In genomic region chr7:2477447-2478386, GRCh38 we compare ENCODE assay signal across 9 cellular contexts. TPM values are rescaled to one million over a fixed set of nuclear protein-coding genes. Genes with fewer than 3 reads are reported as not detected.
DNase-seq lines count a peak whose midpoint lies in the region; ATAC-seq and TF ChIP-seq lines count a peak whose summit lies in the region.
"Had no signal": no experiment of that assay in that cellular context is flagged by ENCODE, and none has a peak within 500 bp of the region (broad histone marks: within the 10 kb centered on the region; RNA-seq: fewer than 3 reads in every experiment).

No MANE protein-coding gene starts in this region.

- TF ChIP-seq RAD21 in HCT116 (IDR thresholded peaks at IDR 0.05; ENCODE audit: low read depth), result peak; percentile 93

- H3K9me3 Mint-ChIP-seq in Caco-2 (ENCODE audit: unreplicated experiment), result no peaks in the 10 kb centered on the region
- peaks cover 2% of the 10 kb centered on the region for H3K9me3 Mint-ChIP-seq in activated T-cell treated with anti-CD3 and anti-CD28 coated beads, Interleukin-2, amount 50 U/mL, for 4 hours

- RAD21 ChIA-PET in HCT116 (lab: Charles Lee; ENCODE audit: low non-redundant PET in 1 of 2, low total read pairs in 2 of 2, uncharacterized antibody in 2 of 2, unreplicated experiment in 2 of 2), result interaction anchor here in 1 of 2 experiments (0.7 kb wide), 1 partner anchor 11 kb away, joined by 3 read pairs; no protein-coding TSS in a partner anchor

- no peak overlapping the region for H3K27ac ChIP-seq in HCT116 (ENCODE audit: low read depth, low read length)
- no peak overlapping the region for H3K27ac ChIP-seq in PC-3 (ENCODE audit: low read length)
- H3K27ac ChIP-seq in neuronal stem cell (replicated peaks; ENCODE audit: low read length), result no peak overlapping the region
- H3K27ac ChIP-seq in thyroid gland, result no peak overlapping the region

- TF ChIP-seq CTCF in Caco-2 (IDR thresholded peaks at IDR 0.05; ENCODE audit: insufficient read depth in 1 of 2, low read depth in 1 of 2, low read length in 1 of 2, severe bottlenecking in 1 of 2, unreplicated experiment in 1 of 2) (peak; percentile 66 to 81), HCT116 (IDR thresholded peaks at IDR 0.05 in 2 of 3, conservative IDR thresholded peaks at IDR 0.05 in 1 of 3; ENCODE audit: borderline replicate concordance in 1 of 3, insufficient read depth in 1 of 3, low read depth in 2 of 3, low read length in 2 of 3) (peak; percentile 66 to 82 (median 67)), PC-3 (conservative IDR thresholded peaks at IDR 0.05; ENCODE audit: low read depth, low read length) (peak; percentile 81), thyroid gland (IDR thresholded peaks at IDR 0.05) (peak in 5 of 6 experiments; percentile 43 to 69 (median 56))

- H3K79me2 ChIP-seq in HCT116 (ENCODE audit: insufficient read depth, low read length) (no peaks in the 10 kb centered on the region), PC-3 (ENCODE audit: low read length) (no peaks in the 10 kb centered on the region)

- H3K4me3 ChIP-seq in Caco-2 (ENCODE audit: low read depth, low read length), result no peak overlapping the region
- H3K4me3 ChIP-seq in HCT116 (replicated peaks in 1 of 2; ENCODE audit: low read depth in 1 of 2, low read length in 2 of 2), result no peak overlapping the region
- H3K4me3 ChIP-seq in PC-3 (ENCODE audit: low read length), result no peak overlapping the region
- peak overlapping the region in 1 of 2 donors; percentile 23 for H3K4me3 ChIP-seq in neuronal stem cell (ENCODE audit: low read length in 2 of 2)
- H3K4me3 ChIP-seq in thyroid gland (replicated peaks in 1 of 3), result no peak overlapping the region

- peak overlapping the region; percentile 3 for H3K14ac ChIP-seq in neuronal stem cell (ENCODE audit: low read length)

- H4K8ac ChIP-seq in neuronal stem cell (ENCODE audit: low read depth, low read length), result no peak overlapping the region

- TF ChIP-seq POLR2A in HCT116 (IDR thresholded peaks at IDR 0.05; ENCODE audit: borderline replicate concordance, extremely low read depth, insufficient read depth, insufficient read length), result no peak
- TF ChIP-seq POLR2A in thyroid gland (IDR thresholded peaks at IDR 0.05), result no peak

- POLR2A ChIA-PET in Caco-2 (lab: Charles Lee) (no interaction called here), HCT116 (lab: Charles Lee) (no interaction called here), PC-3 (lab: Charles Lee; ENCODE audit: unreplicated experiment) (no interaction called here)

- H3K4me1 Mint-ChIP-seq in Caco-2 (ENCODE audit: low read depth, unreplicated experiment), result no peaks in the 10 kb centered on the region
- no peaks in the 10 kb centered on the region for H3K4me1 Mint-ChIP-seq in activated T-cell treated with anti-CD3 and anti-CD28 coated beads, Interleukin-2, amount 50 U/mL, for 4 hours (ENCODE audit: low read depth)

- H3K27me3 Mint-ChIP-seq in Caco-2 (ENCODE audit: insufficient read depth, unreplicated experiment), result no peaks in the 10 kb centered on the region
- no peaks in the 10 kb centered on the region for H3K27me3 Mint-ChIP-seq in activated T-cell treated with anti-CD3 and anti-CD28 coated beads, Interleukin-2, amount 50 U/mL, for 4 hours (ENCODE audit: low read depth)

- BruUV-seq in Caco-2 (replicated peaks; lab: Mats Ljungman, UMichigan) (no TSS peak), HCT116 (replicated peaks; lab: Mats Ljungman, UMichigan) (no TSS peak), PC-3 (replicated peaks; lab: Mats Ljungman, UMichigan) (no TSS peak)

- intact Hi-C loops in Caco-2 (cut with micrococcal nuclease; ENCODE audit: unreplicated experiment) (loop anchor here (5.0 kb wide), 1 partner anchor 80 kb away; the partner anchor contains the start of genes BRAT1 and IQCE), HCT116 (cut with micrococcal nuclease) (no loop called here), PC-3 (cut with micrococcal nuclease) (loop anchor here (2.0 to 5.0 kb wide), 3 partner anchors 40 to 205 kb away; partner anchors contain the start of genes BRAT1 and LFNG), thyroid gland (cut with DNase I) (no loop called here)

- H2BK15ac ChIP-seq in neuronal stem cell (ENCODE audit: low read length), result peak overlapping the region; percentile 90

- H2BK120ac ChIP-seq in neuronal stem cell (ENCODE audit: low read depth, low read length), result no peak overlapping the region

- no peaks in the 10 kb centered on the region for H3K36me3 ChIP-seq in Caco-2 (ENCODE audit: control insufficient read depth, insufficient read depth, low read length)
- H3K36me3 ChIP-seq in HCT116 (ENCODE audit: control insufficient read depth in 1 of 2, insufficient read depth in 2 of 2, low read length in 2 of 2), result no peaks in the 10 kb centered on the region
- H3K36me3 ChIP-seq in PC-3 (ENCODE audit: low read depth, low read length), result no peaks in the 10 kb centered on the region
- no peaks in the 10 kb centered on the region for H3K36me3 ChIP-seq in neuronal stem cell (replicated peaks in 1 of 2; ENCODE audit: control insufficient read depth in 2 of 2, insufficient read depth in 2 of 2, low read length in 2 of 2)
- no peaks in the 10 kb centered on the region for H3K36me3 ChIP-seq in thyroid gland

- H3K9me3 ChIP-seq in Caco-2 (no peaks in the 10 kb centered on the region), HCT116 (ENCODE audit: control insufficient read depth in 1 of 2, insufficient read depth in 1 of 2, low read depth in 1 of 2, low read length in 2 of 2) (peaks cover 0 to 5% of the 10 kb centered on the region in 2 experiments; a peak in 2 of 4 replicates), PC-3 (ENCODE audit: low read length) (no peaks in the 10 kb centered on the region), neuronal stem cell (replicated peaks in 1 of 2; ENCODE audit: control insufficient read depth in 2 of 2, insufficient read depth in 1 of 2, low read depth in 1 of 2, low read length in 2 of 2) (peaks cover 2% of the 10 kb centered on the region in 2 donors), thyroid gland (no peaks in the 10 kb centered on the region)

- peaks cover 6% of the 10 kb centered on the region for H3K36me3 Mint-ChIP-seq in Caco-2 (ENCODE audit: insufficient read depth, unreplicated experiment)
- no peaks in the 10 kb centered on the region for H3K36me3 Mint-ChIP-seq in activated T-cell treated with anti-CD3 and anti-CD28 coated beads, Interleukin-2, amount 50 U/mL, for 4 hours (ENCODE audit: insufficient read depth)

- H2BK5ac ChIP-seq in neuronal stem cell (ENCODE audit: low read length), result peak overlapping the region; percentile 87

- no CpG with 5 or more reads among the region's 34 CpGs for WGBS in neuronal stem cell (ENCODE audit: extremely low coverage in 2 of 2, insufficient read length in 2 of 2, insufficient replicate concordance in 1 of 2), 2 donors
- WGBS in thyroid gland, 2 donors, result 19 to 71% methylated on average over 8 to 19 of the region's 34 CpGs

- H4K20me1 ChIP-seq in HCT116 (ENCODE audit: insufficient read depth) (no peaks in the 10 kb centered on the region), PC-3 (ENCODE audit: low read length) (no peaks in the 10 kb centered on the region)

- H3K27ac Mint-ChIP-seq in Caco-2 (ENCODE audit: unreplicated experiment), result no peak overlapping the region

- peak overlapping the region; percentile 96 for H3K18ac ChIP-seq in neuronal stem cell (ENCODE audit: low read length)

- DNase-seq in Caco-2 (peak; percentile 51 to 75), HCT116 (ENCODE audit: low read depth, low spot score) (peak; percentile 16), PC-3 (peak; percentile 68), fibroblast of gingiva (ENCODE audit: low read depth) (peak; percentile 45), neuronal stem cell (ENCODE audit: low spot score) (no peak), thyroid gland (peak; percentile 30 to 35)
- peak; percentile 44 for DNase-seq in activated T-cell treated with anti-CD3 and anti-CD28 coated beads, Interleukin-2, amount 50 U/mL, for 4 hours

- peak overlapping the region; percentile 21 for H3K4me2 ChIP-seq in HCT116 (ENCODE audit: low read length)
- peak overlapping the region; percentile 64 for H3K4me2 ChIP-seq in PC-3 (ENCODE audit: low read length)
- no peak overlapping the region for H3K4me2 ChIP-seq in neuronal stem cell (ENCODE audit: insufficient read depth, low read length, poor library complexity, severe bottlenecking)

- no peak overlapping the region for H3K4me3 Mint-ChIP-seq in Caco-2 (ENCODE audit: unreplicated experiment)
- H3K4me3 Mint-ChIP-seq in activated T-cell treated with anti-CD3 and anti-CD28 coated beads, Interleukin-2, amount 50 U/mL, for 4 hours, result no peak overlapping the region

- H2BK12ac ChIP-seq in neuronal stem cell (ENCODE audit: low read length), result peak overlapping the region; percentile 97

- no peaks in the 10 kb centered on the region for H3K9me2 ChIP-seq in HCT116 (ENCODE audit: insufficient read depth)
- no peaks in the 10 kb centered on the region for H3K9me2 ChIP-seq in PC-3 (replicated peaks; ENCODE audit: low read length)

- CTCF ChIA-PET in Caco-2 (lab: Charles Lee), result interaction anchor here (1.6 kb wide), 1 partner anchor 9 kb away, joined by 7 read pairs; no protein-coding TSS in a partner anchor
- CTCF ChIA-PET in HCT116 (lab: Charles Lee), result no interaction called here
- CTCF ChIA-PET in PC-3 (lab: Charles Lee), result no interaction called here

- no peaks in the 10 kb centered on the region for H3K79me1 ChIP-seq in neuronal stem cell (ENCODE audit: low read depth, low read length)

- H2AFZ ChIP-seq in HCT116 (ENCODE audit: low read depth, low read length, poor library complexity, severe bottlenecking), result no peak overlapping the region
- H2AFZ ChIP-seq in PC-3 (ENCODE audit: low read length), result peak overlapping the region; percentile 78
- peak overlapping the region; percentile 95 for H2AFZ ChIP-seq in neuronal stem cell (ENCODE audit: low read length)

- peak overlapping the region; percentile 81 for H3K23ac ChIP-seq in neuronal stem cell (ENCODE audit: low read depth, low read length, poor library complexity)

- H2AK5ac ChIP-seq in neuronal stem cell (ENCODE audit: low read depth, low read length), result peak overlapping the region; percentile 65

- no peak overlapping the region for H3K9ac ChIP-seq in HCT116 (ENCODE audit: low read length)
- H3K9ac ChIP-seq in PC-3 (ENCODE audit: low read length), result no peak overlapping the region
- peak overlapping the region; percentile 81 for H3K9ac ChIP-seq in neuronal stem cell (ENCODE audit: low read depth, low read length, poor library complexity)

- H3F3A ChIP-seq in PC-3 (ENCODE audit: low read length, unreplicated experiment), result no peaks in the 10 kb centered on the region

- ATAC-seq in HCT116, result peak; percentile 97
- peak; percentile 94 for ATAC-seq in PC-3
- peak; percentile 93 to 95 for ATAC-seq in activated T-cell treated with anti-CD3 and anti-CD28 coated beads, Interleukin-2, amount 50 U/mL, for 4 hours
- ATAC-seq in HG03025 (IDR thresholded peaks at IDR 0.05; ENCODE audit: low FRiP score, unreplicated experiment), result no peak

- H4K91ac ChIP-seq in neuronal stem cell (ENCODE audit: low read depth, low read length, poor library complexity), result peak overlapping the region; percentile 44

- H3K4me1 ChIP-seq in Caco-2 (no peaks in the 10 kb centered on the region), HCT116 (ENCODE audit: control insufficient read depth in 1 of 2, insufficient read depth in 2 of 2, low read length in 2 of 2) (peaks cover 7 to 11% of the 10 kb centered on the region in 2 experiments; a peak in 2 of 4 replicates), PC-3 (ENCODE audit: insufficient read depth, low read length) (peaks cover 12% of the 10 kb centered on the region; the same call in 1 of the 2 replicates), neuronal stem cell (ENCODE audit: control insufficient read depth in 2 of 2, insufficient read depth in 1 of 2, low read depth in 1 of 2, low read length in 2 of 2) (peaks cover 24 to 34% of the 10 kb centered on the region in 2 donors), thyroid gland (peaks cover 0 to 16% of the 10 kb centered on the region in 2 donors)

- H3K27me3 ChIP-seq in Caco-2 (replicated peaks; ENCODE audit: control insufficient read depth, insufficient read depth, low read length) (no peaks in the 10 kb centered on the region), HCT116 (ENCODE audit: insufficient read depth, low read length) (no peaks in the 10 kb centered on the region), PC-3 (ENCODE audit: low read length) (no peaks in the 10 kb centered on the region), neuronal stem cell (ENCODE audit: control insufficient read depth in 3 of 3, insufficient read depth in 3 of 3, low read depth in 1 of 3, low read length in 3 of 3) (no peaks in the 10 kb centered on the region), thyroid gland (no peaks in the 10 kb centered on the region)

- peak overlapping the region; percentile 55 for H3K4ac ChIP-seq in neuronal stem cell (ENCODE audit: low read length)

RNA-seq across cellular contexts. Expression of gene GRIFIN, which starts 1.5 kb away (rescaled TPM):
- total RNA-seq in Caco-2 (2022) (not detected in 2 replicates), HCT116 (2021; ENCODE audit: unreplicated experiment) (not detected), PC-3 (2014; rRNA removed) (not detected in 2 replicates), thyroid gland (not detected)
- polyA plus RNA-seq in HCT116 (2012), result not detected in 2 replicates
- total RNA-seq in activated T-cell treated with anti-CD3 and anti-CD28 coated beads, Interleukin-2, amount 50 U/mL, for 4 hours, result not detected
- polyA plus RNA-seq in neuronal stem cell (2013, experiment 1 of 2), result not detected
- polyA plus RNA-seq in neuronal stem cell (2013, experiment 2 of 2), result not detected
- total RNA-seq: urinary bladder had no signal
- polyA plus RNA-seq: urinary bladder had no signal

RNA-seq across cellular contexts. Expression of gene LFNG, which starts 41.9 kb away (rescaled TPM):
- 4.5 and 5.1 TPM in 2 replicates for total RNA-seq in Caco-2 (2022)
- 14.3 TPM for total RNA-seq in HCT116 (2021; ENCODE audit: unreplicated experiment)
- 3.9 and 4.3 TPM in 2 replicates for polyA plus RNA-seq in HCT116 (2012)
- total RNA-seq in PC-3 (2014; rRNA removed), result 4.8 and 7.7 TPM in 2 replicates
- 10 to 100 TPM; 16.1 to 17.7 (median 17.7) TPM for total RNA-seq in activated T-cell treated with anti-CD3 and anti-CD28 coated beads, Interleukin-2, amount 50 U/mL, for 4 hours
- polyA plus RNA-seq in neuronal stem cell (2013, experiment 1 of 2), result 84.0 TPM
- polyA plus RNA-seq in neuronal stem cell (2013, experiment 2 of 2), result 82.3 TPM
- total RNA-seq in thyroid gland, result 1 to 10 TPM; 3.8 to 6.1 (median 4.8) TPM

Comparison
In these comparisons a context has a peak if more than half of its experiments do, and no peak if none do; other contexts are left out.
1. intact Hi-C loops: an anchor here in Caco-2 (5.0 kb wide) and PC-3 (2.0 to 5.0 kb wide); none called in HCT116 and thyroid gland.